25 cellular contexts compared by ENCODE assay signal in the genomic region with DNA sequence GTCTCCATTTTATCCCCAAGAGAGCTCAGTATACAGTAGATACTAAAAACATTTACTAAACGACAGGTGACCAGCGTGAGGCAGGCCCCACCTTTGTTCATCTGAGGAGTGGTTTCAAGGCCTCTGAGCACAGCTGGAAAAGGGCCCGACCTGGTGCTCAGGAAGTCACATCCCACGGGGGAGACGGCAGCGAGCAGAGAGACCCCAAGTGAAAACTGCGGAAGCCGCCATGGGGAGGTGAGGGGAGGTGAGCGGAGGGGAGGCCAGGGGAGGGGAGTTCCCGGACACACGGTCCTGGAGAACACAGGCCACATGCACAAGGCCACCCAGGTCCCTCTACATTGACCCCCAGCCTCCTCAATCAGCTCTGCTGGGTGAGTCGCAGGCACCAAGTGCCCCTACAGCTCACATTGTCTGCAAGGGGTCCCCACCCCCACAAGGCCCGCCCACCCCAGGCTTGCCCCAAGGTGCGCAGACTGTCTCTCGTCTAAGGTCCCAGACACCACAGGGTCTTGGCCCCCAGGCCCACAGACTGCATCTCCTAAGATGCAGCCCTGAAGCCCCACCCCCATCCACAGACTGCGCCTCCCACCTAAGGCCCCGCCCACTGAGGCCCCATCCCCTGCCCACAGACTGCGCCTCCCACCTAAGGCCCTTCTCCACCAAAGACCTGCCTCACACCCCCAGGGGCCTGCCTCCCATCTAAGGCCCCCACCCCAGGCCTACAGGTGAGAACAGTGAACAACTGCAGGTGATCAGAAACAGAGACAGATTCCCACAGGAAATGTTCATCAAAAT. TPM values are rescaled to one million over a fixed set of nuclear protein-coding genes. Genes with fewer than 3 reads are reported as not detected.
DNase-seq lines count a peak whose midpoint lies in the region; ATAC-seq, FAIRE-seq and TF ChIP-seq lines count a peak whose summit lies in the region.
"Had no signal": no experiment of that assay in that cellular context is flagged by ENCODE, and none has a peak within 500 bp of the region (broad histone marks: within the 10 kb centered on the region; RNA-seq: fewer than 3 reads in every experiment).

No MANE protein-coding gene starts in this region.

- no peaks in the 10 kb centered on the region for H3K9me3 Mint-ChIP-seq in stimulated activated naive CD8-positive, alpha-beta T cell treated with anti-CD3 and anti-CD28 coated beads, Interleukin-15, amount 100 ng/mL, for 72 hours
- H3K9me3 Mint-ChIP-seq in nephron progenitor cell, result peaks cover 3% of the 10 kb centered on the region

- no peak for FAIRE-seq in frontal cortex (lab: Jason Lieb, UNC)
- FAIRE-seq: H1 had no signal

- no peak overlapping the region for H3K4me3 Mint-ChIP-seq in stimulated activated naive CD8-positive, alpha-beta T cell treated with anti-CD3 and anti-CD28 coated beads, Interleukin-15, amount 100 ng/mL, for 72 hours
- H3K4me3 Mint-ChIP-seq in nephron progenitor cell, result no peak overlapping the region
- H3K4me3 Mint-ChIP-seq: CD4-positive, alpha-beta memory T cell had no signal

- no peak overlapping the region for H3K27ac ChIP-seq in tibial artery

- H3K4me1 Mint-ChIP-seq in stimulated activated naive CD8-positive, alpha-beta T cell treated with anti-CD3 and anti-CD28 coated beads, Interleukin-15, amount 100 ng/mL, for 72 hours, result no peaks in the 10 kb centered on the region
- H3K4me1 Mint-ChIP-seq in nephron progenitor cell, result peaks cover 35% of the 10 kb centered on the region
- H3K4me1 Mint-ChIP-seq: CD4-positive, alpha-beta memory T cell had no signal

- intact Hi-C loops in tibial artery (cut with DNase I; ENCODE audit: low total_unique reads), result no loop called here

- H3K36me3 Mint-ChIP-seq in nephron progenitor cell (ENCODE audit: low read depth), result peaks cover 4% of the 10 kb centered on the region
- H3K36me3 Mint-ChIP-seq: CD4-positive, alpha-beta memory T cell had no signal

- H3K36me3 ChIP-seq in tibial artery, result no peaks in the 10 kb centered on the region
- H3K36me3 ChIP-seq: MG63 had no signal

- peaks cover 9% of the 10 kb centered on the region for H3K27me3 Mint-ChIP-seq in stimulated activated naive CD8-positive, alpha-beta T cell treated with anti-CD3 and anti-CD28 coated beads, Interleukin-15, amount 100 ng/mL, for 72 hours
- no peaks in the 10 kb centered on the region for H3K27me3 Mint-ChIP-seq in nephron progenitor cell (ENCODE audit: low read depth, poor library complexity)

- H3K4me3 ChIP-seq in tibial artery, result no peak overlapping the region
- H3K4me3 ChIP-seq: MG63 had no signal

- H3K27me3 ChIP-seq in tibial artery, result no peaks in the 10 kb centered on the region
- H3K27me3 ChIP-seq: MG63 had no signal

- no peaks in the 10 kb centered on the region for H3K9me3 ChIP-seq in tibial artery
- H3K9me3 ChIP-seq: MG63, SK-N-SH had no signal

- peak; percentile 37 for ATAC-seq in stimulated activated naive CD8-positive, alpha-beta T cell treated with anti-CD3 and anti-CD28 coated beads, Interleukin-15, amount 100 ng/mL, for 72 hours
- ATAC-seq in stimulated activated naive CD8-positive, alpha-beta T cell treated with anti-CD3 and anti-CD28 coated beads, Interleukin-15, Interleukin-2, amounts not matched to agents 100 U/mL and 50 U/mL, for 24 hours, result no peak
- ATAC-seq in HG03354 (IDR thresholded peaks at IDR 0.05; ENCODE audit: poor library complexity, severe bottlenecking, unreplicated experiment) (peak; percentile 11), GM18909 (IDR thresholded peaks at IDR 0.05; ENCODE audit: poor library complexity, unreplicated experiment) (no peak)
- ATAC-seq: PC-3 had no signal

- H3K27ac Mint-ChIP-seq in stimulated activated naive CD8-positive, alpha-beta T cell treated with anti-CD3 and anti-CD28 coated beads, Interleukin-15, amount 100 ng/mL, for 72 hours, result no peak overlapping the region
- peak overlapping the region; percentile 91 for H3K27ac Mint-ChIP-seq in nephron progenitor cell
- H3K27ac Mint-ChIP-seq: CD4-positive, alpha-beta memory T cell had no signal

- TF ChIP-seq CTCF in nephron progenitor cell (IDR thresholded peaks at IDR 0.05) (no peak), tibial artery (IDR thresholded peaks at IDR 0.05) (no peak)

- no peak for DNase-seq in stimulated activated naive CD8-positive, alpha-beta T cell treated with anti-CD3 and anti-CD28 coated beads, Interleukin-15, amount 100 ng/mL, for 72 hours
- DNase-seq in stimulated activated naive CD8-positive, alpha-beta T cell treated with anti-CD3 and anti-CD28 coated beads, Interleukin-15, Interleukin-2, amounts not matched to agents 100 U/mL and 50 U/mL, for 24 hours, result no peak
- DNase-seq in nephron progenitor cell (no peak), tibial artery (no peak), frontal cortex (ENCODE audit: low spot score in 2 of 2) (no peak), NCI-H2029 treated with DMSO at 0.1 percent for 48 hours (lab: John Stamatoyannopoulos, UW) (no peak)
- DNase-seq: 8988T; ACHN; C1 segment of cervical spinal cord; CD4-positive, alpha-beta memory T cell; COR-L47; DMS53; KBM-7; MG63; NCI-H1105 treated with DMSO at 0.1 percent for 48 hours; NCI-H146; NCI-H1930; NCI-H446; NCI-H524 treated with DMSO at 0.1 percent for 48 hours; NCI-H774; PC-3; SK-N-SH had no signal

- no peaks in the 10 kb centered on the region for H3K4me1 ChIP-seq in tibial artery

RNA-seq across cellular contexts. Expression of a gene that starts 19.1 kb away (rescaled TPM):
- 9.4 TPM for total RNA-seq in frontal cortex

Comparison
In these comparisons a context has a peak if more than half of its experiments do, and no peak if none do; other contexts are left out.
1. ATAC-seq: peak in stimulated activated naive CD8-positive, alpha-beta T cell treated with anti-CD3 and anti-CD28 coated beads, Interleukin-15, amount 100 ng/mL, for 72 hours (single experiment) and HG03354 (single experiment); none in stimulated activated naive CD8-positive, alpha-beta T cell treated with anti-CD3 and anti-CD28 coated beads, Interleukin-15, Interleukin-2, amounts not matched to agents 100 U/mL and 50 U/mL, for 24 hours (single experiment) and GM18909 (single experiment).